ENCODE assay signal across 8 cellular contexts in genomic region chr13:99307648-99308339, GRCh38. TPM values are rescaled to one million over a fixed set of nuclear protein-coding genes. Genes with fewer than 3 reads are reported as not detected.
DNase-seq lines count a peak whose midpoint lies in the region; ATAC-seq and TF ChIP-seq lines count a peak whose summit lies in the region.

No MANE protein-coding gene starts in this region.

- no peaks in the 10 kb centered on the region for H3K9me3 ChIP-seq in psoas muscle
- H3K9me3 ChIP-seq in WERI-Rb-1 (ENCODE audit: severe bottlenecking) = no peaks in the 10 kb centered on the region

- TF ChIP-seq CTCF in epithelial cell of esophagus (IDR thresholded peaks at IDR 0.05; ENCODE audit: insufficient read depth, low read depth, low read length, missing control alignments) = no peak
- no peak for TF ChIP-seq CTCF in psoas muscle (IDR thresholded peaks at IDR 0.05)
- TF ChIP-seq CTCF in WERI-Rb-1 (IDR thresholded peaks at IDR 0.05; ENCODE audit: low read depth, low read length) = no peak

- H3K36me3 ChIP-seq in psoas muscle (ENCODE audit: insufficient read depth in 1 of 2, low read depth in 1 of 2) = peaks cover 0 to 7% of the 10 kb centered on the region in 2 donors
- H3K36me3 ChIP-seq in WERI-Rb-1 = peaks cover 20% of the 10 kb centered on the region

- ATAC-seq in GM19372 (IDR thresholded peaks at IDR 0.05; ENCODE audit: low read depth, unreplicated experiment) (peak; percentile 43), HG03460 (IDR thresholded peaks at IDR 0.05; ENCODE audit: unreplicated experiment) (peak; percentile 44), psoas muscle (no peak), GM18873 (IDR thresholded peaks at IDR 0.05; ENCODE audit: low FRiP score, unreplicated experiment) (no peak)

- H3K4me3 ChIP-seq in epithelial cell of esophagus (ENCODE audit: low read length) (no peak overlapping the region), psoas muscle (no peak overlapping the region), WERI-Rb-1 (ENCODE audit: low read depth, low read length) (no peak overlapping the region)

- H3K27ac ChIP-seq in psoas muscle (peak overlapping the region; percentile 64), WERI-Rb-1 (no peak overlapping the region), substantia nigra (ENCODE audit: low read depth, low read length, poor library complexity, severe bottlenecking) (no peak overlapping the region)

- H3K27me3 ChIP-seq in psoas muscle (ENCODE audit: insufficient read depth in 3 of 3, low read length in 2 of 3) = no peaks in the 10 kb centered on the region
- H3K27me3 ChIP-seq in WERI-Rb-1 (ENCODE audit: insufficient read depth, low read depth, severe bottlenecking) = no peaks in the 10 kb centered on the region

- peaks cover 20% of the 10 kb centered on the region for H3K4me1 ChIP-seq in psoas muscle

- intact Hi-C loops in psoas muscle (cut with DNase I) = no loop called here

- WGBS in psoas muscle, 3 donors = 57 to 70% (median 60%) methylated on average over 6 of the region's 6 CpGs

- DNase-seq in activated CD4-positive, CD25-positive, alpha-beta regulatory T cell treated with anti-CD3 and anti-CD28 coated beads, Interleukin-2, amount 50 U/mL, for 72 hours = peak; percentile 61
- DNase-seq in epithelial cell of esophagus (ENCODE audit: low read depth) (peak; percentile 91), psoas muscle (no peak), WERI-Rb-1 (no peak), substantia nigra (lab: John Stamatoyannopoulos, UW) (no peak)

RNA-seq across cellular contexts. Expression of gene GPR183, which starts 0.6 kb away (rescaled TPM):
- total RNA-seq in psoas muscle = 1 to 10 TPM in 2 of 4 donors, under 1 TPM in 2; 0.80 to 1.4 (median 1.00) TPM
- under 1 TPM; 0.67 to 0.69 (median 0.69) TPM for polyA plus RNA-seq in psoas muscle

RNA-seq across cellular contexts. Expression of gene GPR18, which starts 49.6 kb away (rescaled TPM):
- total RNA-seq in psoas muscle = under 1 TPM in 1 of 4 donors, not detected in 3; 0.27 TPM
- polyA plus RNA-seq in psoas muscle = under 1 TPM in 1 of 3 donors, not detected in 2; 0.01 TPM

Comparison
In these comparisons a context has a peak if more than half of its experiments do, and no peak if none do; other contexts are left out.
1. ATAC-seq: peak in GM19372 (single experiment) and HG03460 (single experiment); none in psoas muscle (0 of 4) and GM18873 (single experiment).
2. DNase-seq: peak in activated CD4-positive, CD25-positive, alpha-beta regulatory T cell treated with anti-CD3 and anti-CD28 coated beads, Interleukin-2, amount 50 U/mL, for 72 hours (single experiment) and epithelial cell of esophagus (single experiment); none in psoas muscle (0 of 2), WERI-Rb-1 (single experiment) and substantia nigra (0 of 49).